ENCODE assay signal across 8 cellular contexts in genomic region chr20:25058051-25058796, GRCh38. TPM values are rescaled to one million over a fixed set of nuclear protein-coding genes. Genes with fewer than 3 reads are reported as not detected.
A peak's percentile ranks its signal among the peaks of the same experiment; 100 is the strongest.
DNase-seq lines count a peak whose midpoint lies in the region; ATAC-seq and TF ChIP-seq lines count a peak whose summit lies in the region.

ACSS1 (minus strand) TSS chr20:25058139; CDS start chr20:25058102, 37 bp downstream.

- no peaks in the 10 kb centered on the region for H3K36me3 ChIP-seq in DOHH2 (ENCODE audit: control insufficient read depth, low read length)

- H3K27me3 ChIP-seq in DOHH2 (ENCODE audit: control insufficient read depth, low read length) = peaks cover 97% of the 10 kb centered on the region

- H3K27ac ChIP-seq in DOHH2 (ENCODE audit: low read depth, low read length) = no peak within 1 kb of the TSS

- no peaks in the 10 kb centered on the region for H3K9me3 ChIP-seq in DOHH2 (ENCODE audit: control insufficient read depth, insufficient read depth, low read length)

- 0 out of 2 replicates have a peak, but pooled peaks cover 5% of the 10 kb centered on the region for H4K20me1 ChIP-seq in DOHH2 (ENCODE audit: control insufficient read depth, insufficient read depth, low read depth, low read length)

- peak; percentile 85 for DNase-seq in Jurkat, Clone E6-1 (ENCODE audit: low read depth, low spot score)
- peak; percentile 59 for DNase-seq in activated CD4-positive, alpha-beta T cell treated with anti-CD3 and anti-CD28 coated beads for 1 hour
- DNase-seq in choroid plexus epithelial cell (ENCODE audit: low read depth) (peak; percentile 48), lung microvascular endothelial cell (ENCODE audit: low read depth in 2 of 2) (peak; percentile 52 to 62), NCI-H1436 treated with DMSO at 0.1 percent for 48 hours (lab: John Stamatoyannopoulos, UW) (no peak)
- DNase-seq in stimulated activated CD8-positive, alpha-beta memory T cell treated with anti-CD3 and anti-CD28 coated beads, Interleukin-12 subunit alpha, Interleukin-12 subunit beta, amount 100 ng/mL, for 1 hour (ENCODE audit: low read depth) = peak; percentile 55

- no peaks in the 10 kb centered on the region for H3K79me2 ChIP-seq in DOHH2 (ENCODE audit: control insufficient read depth, low read length)

- peak within 1 kb of the TSS; percentile 67 for H3K4me3 ChIP-seq in DOHH2 (ENCODE audit: low read length)
- H3K4me3 ChIP-seq in Jurkat, Clone E6-1 (ENCODE audit: low read length) = peak within 1 kb of the TSS; percentile 79
- peak within 1 kb of the TSS; percentile 66 for H3K4me3 ChIP-seq in choroid plexus epithelial cell (ENCODE audit: low read depth, low read length)

- peaks cover 56% of the 10 kb centered on the region for H3K4me1 ChIP-seq in DOHH2 (ENCODE audit: control insufficient read depth, low read length)

- ATAC-seq in GM21447 (IDR thresholded peaks at IDR 0.05; ENCODE audit: unreplicated experiment) = peak; percentile 61

- H3K4me2 ChIP-seq in DOHH2 (ENCODE audit: low read length) = peak within 1 kb of the TSS; percentile 90

- 0 out of 2 replicates have a peak, but pooled peaks cover 9% of the 10 kb centered on the region for H3F3A ChIP-seq in DOHH2 (ENCODE audit: control insufficient read depth, insufficient read depth)

- no peaks in the 10 kb centered on the region for H3K9me2 ChIP-seq in DOHH2 (replicated peaks; ENCODE audit: control insufficient read depth, low read length)

- TF ChIP-seq CTCF in DOHH2 (IDR thresholded peaks at IDR 0.05; ENCODE audit: low read depth, low read length, poor library complexity, severe bottlenecking) = no peak
- no peak for TF ChIP-seq CTCF in choroid plexus epithelial cell (conservative IDR thresholded peaks at IDR 0.05; ENCODE audit: low read depth, low read length)

RNA-seq across cellular contexts. Expression of gene ACSS1, which starts in this region (rescaled TPM):
- polyA plus RNA-seq in Jurkat, Clone E6-1 (2012; ENCODE audit: insufficient read depth, insufficient read length) = 53.8 TPM
- 7.2 and 13.9 TPM in 2 replicates for total RNA-seq in lung microvascular endothelial cell
